Comparison of ENCODE assay signal across 12 cellular contexts in genomic region chr11:7638710-7639642, GRCh38. TPM values are rescaled to one million over a fixed set of nuclear protein-coding genes. Genes with fewer than 3 reads are reported as not detected.
DNase-seq lines count a peak whose midpoint lies in the region; ATAC-seq and TF ChIP-seq lines count a peak whose summit lies in the region.
"Had no signal": no experiment of that assay in that cellular context is flagged by ENCODE, and none has a peak within 500 bp of the region (broad histone marks: within the 10 kb centered on the region; RNA-seq: fewer than 3 reads in every experiment).

No MANE protein-coding gene starts in this region.

- POLR2A ChIA-PET in WTC11 (lab: Charles Lee), result no interaction called here

- CTCF ChIA-PET in WTC11 (lab: Charles Lee), result interaction anchor here (0.9 to 4.7 kb wide), 3 partner anchors 18 to 90 kb away, joined by 3 to 31 read pairs (median 6); no protein-coding TSS in a partner anchor

- TF ChIP-seq CTCF in WTC11 (IDR thresholded peaks at IDR 0.05), result no peak

- no peaks in the 10 kb centered on the region for H3K9me3 Mint-ChIP-seq in WTC11
- H3K9me3 Mint-ChIP-seq in stimulated activated naive B cell treated with anti-CD40 and anti-IgM and Interleukin-4, amounts not matched to agents 10 μg/mL and 1 μg/mL and 100 μg/mL, for 72 hours, result no peaks in the 10 kb centered on the region

- H3K36me3 Mint-ChIP-seq in WTC11, result peaks cover 12% of the 10 kb centered on the region
- H3K36me3 Mint-ChIP-seq in stimulated activated naive B cell treated with anti-CD40 and anti-IgM and Interleukin-4, amounts not matched to agents 10 μg/mL and 1 μg/mL and 100 μg/mL, for 72 hours, result peaks cover 60 to 85% of the 10 kb centered on the region in 2 donors

- ATAC-seq in HG02763 (IDR thresholded peaks at IDR 0.05; ENCODE audit: unreplicated experiment) (peak; percentile 48), WTC11 (peak; percentile 22; the same call in 1 of the 2 replicates)
- peak; percentile 64 to 68 for ATAC-seq in stimulated activated naive B cell treated with anti-CD40 and anti-IgM and Interleukin-4, amounts not matched to agents 10 μg/mL and 1 μg/mL and 100 μg/mL, for 72 hours (replicated peaks)

- DNase-seq in GM19238 (ENCODE audit: insufficient read length, low spot score) (peak; percentile 13), WTC11 (ENCODE audit: low spot score) (no peak), NCI-H510A (lab: John Stamatoyannopoulos, UW) (no peak), inferior parietal cortex (ENCODE audit: extremely low spot score) (no peak), SIG-M5 treated with dmso at 0.1 percent for 504 hours (lab: John Stamatoyannopoulos, UW; ENCODE audit: unreplicated experiment) (no peak), DMS79 (lab: John Stamatoyannopoulos, UW) (no peak)
- no peak for DNase-seq in stimulated activated naive B cell treated with anti-CD40 and anti-IgM and Interleukin-4, amounts not matched to agents 10 μg/mL and 1 μg/mL and 100 μg/mL, for 72 hours
- DNase-seq: activated CD4-positive, alpha-beta T cell treated with anti-CD3 and anti-CD28 coated beads, Interleukin-2, amount 50 U/mL, for 1 hour; Calu3; NCI-H1930; SHP77 treated with DMSO at 0.1 percent for 48 hours had no signal

- peaks cover 42% of the 10 kb centered on the region for H3K4me1 Mint-ChIP-seq in WTC11
- H3K4me1 Mint-ChIP-seq in stimulated activated naive B cell treated with anti-CD40 and anti-IgM and Interleukin-4, amounts not matched to agents 10 μg/mL and 1 μg/mL and 100 μg/mL, for 72 hours, result peaks cover 9 to 13% of the 10 kb centered on the region in 2 donors

- H3K27ac Mint-ChIP-seq in WTC11, result no peak overlapping the region
- peak overlapping the region; percentile 81 for H3K27ac Mint-ChIP-seq in stimulated activated naive B cell treated with anti-CD40 and anti-IgM and Interleukin-4, amounts not matched to agents 10 μg/mL and 1 μg/mL and 100 μg/mL, for 72 hours

- H3K4me3 Mint-ChIP-seq in WTC11, result no peak overlapping the region
- H3K4me3 Mint-ChIP-seq in stimulated activated naive B cell treated with anti-CD40 and anti-IgM and Interleukin-4, amounts not matched to agents 10 μg/mL and 1 μg/mL and 100 μg/mL, for 72 hours, result no peak overlapping the region

- H3K27me3 Mint-ChIP-seq in WTC11 (ENCODE audit: low read depth), result no peaks in the 10 kb centered on the region
- no peaks in the 10 kb centered on the region for H3K27me3 Mint-ChIP-seq in stimulated activated naive B cell treated with anti-CD40 and anti-IgM and Interleukin-4, amounts not matched to agents 10 μg/mL and 1 μg/mL and 100 μg/mL, for 72 hours

TF ChIP-seq in WTC11, 78 proteins besides CTCF, POLR2A, EP300 and RAD21:
- TF ChIP-seq CDX4 (CRISPR knock-in tag; IDR thresholded peaks at IDR 0.05; ENCODE audit: borderline replicate concordance), result no peak
- no peak for TF ChIP-seq ZNF512 (CRISPR knock-in tag; IDR thresholded peaks at IDR 0.05; ENCODE audit: borderline replicate concordance)
- TF ChIP-seq EMX1 (CRISPR knock-in tag; IDR thresholded peaks at IDR 0.05), result no peak
- TF ChIP-seq FOXK1 (CRISPR knock-in tag; IDR thresholded peaks at IDR 0.05), result no peak
- no peak for TF ChIP-seq NFE2L1 (CRISPR knock-in tag; IDR thresholded peaks at IDR 0.05)
- TF ChIP-seq PRDM15 (CRISPR knock-in tag; IDR thresholded peaks at IDR 0.05), result no peak
- TF ChIP-seq IRF2 (CRISPR knock-in tag; IDR thresholded peaks at IDR 0.05; ENCODE audit: borderline replicate concordance, low read depth), result no peak
- no peak for TF ChIP-seq FOXP1 (CRISPR knock-in tag; IDR thresholded peaks at IDR 0.05; ENCODE audit: borderline replicate concordance)
- TF ChIP-seq MXD4 (CRISPR knock-in tag; IDR thresholded peaks at IDR 0.05; ENCODE audit: borderline replicate concordance), result no peak
- TF ChIP-seq ZBTB43 (CRISPR knock-in tag; IDR thresholded peaks at IDR 0.05), result no peak
- no peak for TF ChIP-seq ZNF121 (CRISPR knock-in tag; IDR thresholded peaks at IDR 0.05)
- no peak for TF ChIP-seq CREB1 (CRISPR knock-in tag; IDR thresholded peaks at IDR 0.05)
- TF ChIP-seq STAT6 (CRISPR knock-in tag; conservative IDR thresholded peaks at IDR 0.05; ENCODE audit: low read depth), result no peak
- no peak for TF ChIP-seq HMGA2 (CRISPR knock-in tag; IDR thresholded peaks at IDR 0.05)
- no peak for TF ChIP-seq ELF4 (CRISPR knock-in tag; IDR thresholded peaks at IDR 0.05; ENCODE audit: low read depth)
- no peak for TF ChIP-seq ATF1 (CRISPR knock-in tag; IDR thresholded peaks at IDR 0.05)
TF ChIP-seq in WTC11: peak in this region for 0.

RNA-seq across cellular contexts. Expression of gene CYB5R2, which starts 34.3 kb away (rescaled TPM):
- 36.6 to 40.3 TPM (median 36.8 TPM) in 3 replicates for total RNA-seq in WTC11 (2021)
